In genomic region chr6:150098155-150098554, GRCh38 we compare ENCODE assay signal across 28 cellular contexts. TPM values are rescaled to one million over a fixed set of nuclear protein-coding genes. Genes with fewer than 3 reads are reported as not detected.
"Had no signal": no experiment of that assay in that cellular context is flagged by ENCODE, and none has a peak within 500 bp of the region (broad histone marks: within the 10 kb centered on the region; RNA-seq: fewer than 3 reads in every experiment).

No MANE protein-coding gene starts in this region.

- H3K4me1 ChIP-seq: esophagus squamous epithelium, gastrocnemius medialis, left lung, lower lobe of right lung had no signal

- H3K4me3 ChIP-seq: esophagus squamous epithelium, gastrocnemius medialis, hepatocyte, left lung, lower lobe of right lung, mucosa of descending colon had no signal

- ATAC-seq: effector memory CD8-positive, alpha-beta T cell; esophagus mucosa; gastrocnemius medialis; left cardiac atrium; left lung; left ventricle myocardium superior; lower lobe of right lung; mucosa of descending colon had no signal

- H3K4me1 Mint-ChIP-seq: endodermal cell, mesothelial cell of epicardium had no signal

- H3K27ac Mint-ChIP-seq: dendritic cell treated with granulocyte-macrophage colony-stimulating factor and Interleukin-4, amounts not matched to agents 40 ng/mL and 50 ng/mL, for 4 days; effector memory CD8-positive, alpha-beta T cell; endodermal cell; immature natural killer cell; mesothelial cell of epicardium; naive B cell had no signal

- H3K36me3 ChIP-seq: esophagus squamous epithelium, gastrocnemius medialis, left lung, lower lobe of right lung had no signal

- H3K4me3 Mint-ChIP-seq: dendritic cell treated with granulocyte-macrophage colony-stimulating factor and Interleukin-4, amounts not matched to agents 40 ng/mL and 50 ng/mL, for 4 days; effector memory CD8-positive, alpha-beta T cell; endodermal cell; immature natural killer cell; mesothelial cell of epicardium; naive B cell had no signal

- H3K36me3 Mint-ChIP-seq: immature natural killer cell, mesothelial cell of epicardium, naive B cell had no signal

- H3K9me3 ChIP-seq: esophagus squamous epithelium, gastrocnemius medialis, left lung, lower lobe of right lung, mucosa of descending colon had no signal

- H3K27ac ChIP-seq: epithelial cell of prostate, esophagus squamous epithelium, gastrocnemius medialis, hepatocyte, left lung, lower lobe of right lung had no signal

- H3K9me3 Mint-ChIP-seq: dendritic cell treated with granulocyte-macrophage colony-stimulating factor and Interleukin-4, amounts not matched to agents 40 ng/mL and 50 ng/mL, for 4 days; effector memory CD8-positive, alpha-beta T cell; endodermal cell; mesothelial cell of epicardium; naive B cell had no signal

- DNase-seq: cortex of kidney; effector CD8-positive, alpha-beta T cell; effector memory CD8-positive, alpha-beta T cell; endodermal cell; erythroblast; esophagus squamous epithelium; foreskin fibroblast; foreskin melanocyte; gastrocnemius medialis; glutamatergic neuron; head of caudate nucleus; hypothalamus; immature natural killer cell; left cardiac atrium; left lung; left ventricle myocardium superior; lower lobe of right lung; mesenchymal stem cell; mucosa of descending colon; naive B cell had no signal

- H3K27me3 ChIP-seq: gastrocnemius medialis, left lung had no signal

RNA-seq across cellular contexts. Expression of gene PPP1R14C, which starts 44.7 kb away (rescaled TPM):
- total RNA-seq: dermis microvascular lymphatic vessel endothelial cell, lung microvascular endothelial cell, myocyte had no signal
